Comparison of ENCODE assay signal across 22 cellular contexts in genomic region chr4:589219-589963, GRCh38. TPM values are rescaled to one million over a fixed set of nuclear protein-coding genes. Genes with fewer than 3 reads are reported as not detected.
"Had no signal": no experiment of that assay in that cellular context is flagged by ENCODE, and none has a peak within 500 bp of the region (broad histone marks: within the 10 kb centered on the region; RNA-seq: fewer than 3 reads in every experiment).

No MANE protein-coding gene starts in this region.

- H3K27ac ChIP-seq: KMS-11, RWPE1 had no signal

- DNase-seq: IMR-90, Kasumi-1, MM.1S, NCI-H1092 treated with DMSO at 0.1 percent for 48 hours, NCI-H1436, NCI-H187, NCI-H2029, NCI-H2081 treated with DMSO at 0.1 percent for 48 hours, NCI-H2171, NCI-H226, NCI-H446, NCI-H510A, NCI-H524 treated with DMSO at 0.1 percent for 48 hours, NCI-H69, NCI-H774, SHP77, SK-N-SH had no signal

- H3K9me3 ChIP-seq: SK-N-SH had no signal

RNA-seq across cellular contexts. Expression of gene TMEM271, which starts 13.3 kb away (rescaled TPM):
- total RNA-seq: HT-29, IMR-90, M059J, SK-MEL-5 had no signal
- polyA plus RNA-seq: IMR-90, SK-N-SH had no signal

RNA-seq across cellular contexts. Expression of gene PDE6B, which starts 36.0 kb away (rescaled TPM):
- total RNA-seq: HT-29, M059J, SK-MEL-5 had no signal
- polyA plus RNA-seq: IMR-90 had no signal
